Comparison of ENCODE assay signal across 16 cellular contexts in genomic region chr18:54165450-54165849, GRCh38.
"Had no signal": no experiment of that assay in that cellular context is flagged by ENCODE, and none has a peak within 500 bp of the region (broad histone marks: within the 10 kb centered on the region; RNA-seq: fewer than 3 reads in every experiment).

No MANE protein-coding gene starts in this region.

- H3K4me3 Mint-ChIP-seq: activated CD8-positive, alpha-beta T cell treated with anti-CD3 and anti-CD28 coated beads, Interleukin-2, amount 10 ng/mL, durations not matched to agents 7 days and 5 days; activated naive CD8-positive, alpha-beta T cell treated with anti-CD3 and anti-CD28 coated beads, Interleukin-2, amount 50 U/mL, for 24 hours; dendritic cell treated with granulocyte-macrophage colony-stimulating factor and Interleukin-4, amounts not matched to agents 40 ng/mL and 50 ng/mL, for 4 days; natural killer cell; stimulated activated naive CD8-positive, alpha-beta T cell treated with anti-CD3 and anti-CD28 coated beads, Interleukin-15, Interleukin-2, amounts not matched to agents 100 ng/mL and 50 ng/mL, for 24 hours had no signal

- H3K9me3 Mint-ChIP-seq: activated naive CD8-positive, alpha-beta T cell treated with anti-CD3 and anti-CD28 coated beads, Interleukin-2, amount 50 U/mL, for 24 hours; dendritic cell treated with granulocyte-macrophage colony-stimulating factor and Interleukin-4, amounts not matched to agents 40 ng/mL and 50 ng/mL, for 4 days; natural killer cell; stimulated activated naive CD8-positive, alpha-beta T cell treated with anti-CD3 and anti-CD28 coated beads, Interleukin-15, Interleukin-2, amounts not matched to agents 100 ng/mL and 50 ng/mL, for 24 hours had no signal

- H3K27me3 Mint-ChIP-seq: activated naive CD8-positive, alpha-beta T cell treated with anti-CD3 and anti-CD28 coated beads, Interleukin-2, amount 50 U/mL, for 24 hours; dendritic cell treated with granulocyte-macrophage colony-stimulating factor and Interleukin-4, amounts not matched to agents 40 ng/mL and 50 ng/mL, for 4 days; stimulated activated naive CD8-positive, alpha-beta T cell treated with anti-CD3 and anti-CD28 coated beads, Interleukin-15, Interleukin-2, amounts not matched to agents 100 ng/mL and 50 ng/mL, for 24 hours had no signal

- H3K27ac Mint-ChIP-seq: activated CD8-positive, alpha-beta T cell treated with anti-CD3 and anti-CD28 coated beads, Interleukin-2, amount 10 ng/mL, durations not matched to agents 7 days and 5 days; activated naive CD8-positive, alpha-beta T cell treated with anti-CD3 and anti-CD28 coated beads, Interleukin-2, amount 50 U/mL, for 24 hours; dendritic cell treated with granulocyte-macrophage colony-stimulating factor and Interleukin-4, amounts not matched to agents 40 ng/mL and 50 ng/mL, for 4 days; natural killer cell; stimulated activated naive CD8-positive, alpha-beta T cell treated with anti-CD3 and anti-CD28 coated beads, Interleukin-15, Interleukin-2, amounts not matched to agents 100 ng/mL and 50 ng/mL, for 24 hours had no signal

- DNase-seq: activated CD4-positive, alpha-beta T cell treated with anti-CD3 and anti-CD28 coated beads, Interleukin-2, amount 50 U/mL, for 1 hour; activated CD8-positive, alpha-beta T cell treated with anti-CD3 and anti-CD28 coated beads, Interleukin-2, amount 10 ng/mL, durations not matched to agents 7 days and 5 days; activated naive CD4-positive, alpha-beta T cell treated with Interleukin-2 at 50 U/mL for 16 hours; activated naive CD8-positive, alpha-beta T cell treated with anti-CD3 and anti-CD28 coated beads, Interleukin-2, amount 50 U/mL, for 24 hours; body of pancreas; effector CD4-positive, alpha-beta T cell; foreskin keratinocyte; hippocampal formation; left ventricle myocardium inferior; natural killer cell; ovary; stimulated activated CD4-positive, alpha-beta T cell treated with anti-CD3 and anti-CD28 coated beads, Interleukin-4, amount 100 ng/mL, for 4 hours; substantia nigra; thyroid gland had no signal
